In genomic region chr7:101216860-101217387, GRCh38 we compare ENCODE assay signal across 8 cellular contexts. TPM values are rescaled to one million over a fixed set of nuclear protein-coding genes. Genes with fewer than 3 reads are reported as not detected.
A peak's percentile ranks its signal among the peaks of the same experiment; 100 is the strongest.
DNase-seq lines count a peak whose midpoint lies in the region; ATAC-seq, FAIRE-seq and TF ChIP-seq lines count a peak whose summit lies in the region.

No MANE protein-coding gene starts in this region.

- no peaks in the 10 kb centered on the region for H3K27me3 Mint-ChIP-seq in astrocyte (ENCODE audit: low read depth, unreplicated experiment)

- no peak overlapping the region for H3K27ac Mint-ChIP-seq in astrocyte (ENCODE audit: unreplicated experiment)

- no peak for TF ChIP-seq POLR2A in testis (IDR thresholded peaks at IDR 0.05)

- H3K9me3 ChIP-seq in astrocyte (ENCODE audit: insufficient read depth, low read depth, low read length) (no peaks in the 10 kb centered on the region), testis (no peaks in the 10 kb centered on the region)

- peak overlapping the region; percentile 99 for H3K4me3 Mint-ChIP-seq in astrocyte (ENCODE audit: unreplicated experiment)

- H3K27ac ChIP-seq in astrocyte (ENCODE audit: low read depth, low read length) (peak overlapping the region; percentile 86), testis (peak overlapping the region; percentile 74 to 84)

- H3K79me2 ChIP-seq in astrocyte (ENCODE audit: insufficient read depth, low read length), result peaks cover 64% of the 10 kb centered on the region

- peak overlapping the region; percentile 84 for H3K9ac ChIP-seq in astrocyte (ENCODE audit: low read length)

- peaks cover 16% of the 10 kb centered on the region for H3K4me1 Mint-ChIP-seq in astrocyte (ENCODE audit: low read depth, unreplicated experiment)

- H3K27me3 ChIP-seq in astrocyte (ENCODE audit: insufficient read depth, low read length) (no peaks in the 10 kb centered on the region), testis (no peaks in the 10 kb centered on the region)

- H4K20me1 ChIP-seq in astrocyte (ENCODE audit: insufficient read depth, low read length), result peaks cover 45% of the 10 kb centered on the region

- peaks cover 10% of the 10 kb centered on the region for H3K36me3 Mint-ChIP-seq in astrocyte (ENCODE audit: low read depth, unreplicated experiment)

- TF ChIP-seq CTCF in AG10803 (conservative IDR thresholded peaks at IDR 0.05; ENCODE audit: low read length) (0 out of 2 replicates have a peak, but pooled peaks have one; percentile 3), astrocyte (IDR thresholded peaks at IDR 0.05; ENCODE audit: insufficient read depth, low read depth, low read length) (no peak), testis (IDR thresholded peaks at IDR 0.05) (peak in 1 of 3 experiments; percentile 13)

- H2AFZ ChIP-seq in astrocyte (ENCODE audit: low read depth, low read length), result peak overlapping the region; percentile 69

- 1 to 3% methylated on average over 5 to 12 of the region's 34 CpGs for WGBS in testis, 2 donors

- peak overlapping the region; percentile 76 for H3K4me3 ChIP-seq in AG10803 (ENCODE audit: low read length)
- peak overlapping the region; percentile 87 for H3K4me3 ChIP-seq in astrocyte (ENCODE audit: insufficient read depth, low read depth, low read length)
- peak overlapping the region; percentile 65 to 84 for H3K4me3 ChIP-seq in testis

- H3K4me1 ChIP-seq in astrocyte (ENCODE audit: insufficient read depth, low read length) (peaks cover 19% of the 10 kb centered on the region), testis (peaks cover 19% of the 10 kb centered on the region)

- ATAC-seq in GM19328 (IDR thresholded peaks at IDR 0.05; ENCODE audit: unreplicated experiment) (peak; percentile 12), HG03521 (IDR thresholded peaks at IDR 0.05; ENCODE audit: unreplicated experiment) (peak; percentile 17), left lobe of liver (peak; percentile 0), sciatic nerve (no peak)

- H3K36me3 ChIP-seq in astrocyte (ENCODE audit: insufficient read depth, low read length), result peaks cover 7% of the 10 kb centered on the region
- H3K36me3 ChIP-seq in testis (ENCODE audit: low read depth, missing control alignments), result no peaks in the 10 kb centered on the region

- H3K4me2 ChIP-seq in astrocyte (ENCODE audit: low read length), result peak overlapping the region; percentile 85

- intact Hi-C loops in testis (cut with DNase I; ENCODE audit: low total_unique reads), result no loop called here
- intact Hi-C loops in sciatic nerve (cut with DNase I), result no loop called here

- FAIRE-seq in astrocyte (lab: Jason Lieb, UNC), result no peak

- no peaks in the 10 kb centered on the region for H3K9me3 Mint-ChIP-seq in astrocyte (ENCODE audit: unreplicated experiment)

- DNase-seq in AG10803 (ENCODE audit: low read depth) (no peak), astrocyte (ENCODE audit: low read depth) (no peak), left lobe of liver (ENCODE audit: low spot score) (no peak), testis (no peak), sciatic nerve (ENCODE audit: low spot score) (no peak)
- DNase-seq in stimulated activated CD4-positive, alpha-beta T cell treated with anti-CD3 and anti-CD28 coated beads, Interleukin-12 subunit alpha, Interleukin-12 subunit beta, amount 100 ng/mL, for 4 hours, result no peak

RNA-seq across cellular contexts. Expression of gene PLOD3, which starts 0.5 kb away (rescaled TPM):
- total RNA-seq in astrocyte (161 and 164 TPM in 2 replicates), left lobe of liver (54.8 TPM), testis (10 to 100 TPM; 36.3 to 45.6 TPM), sciatic nerve (89.7 TPM)
- polyA plus RNA-seq in testis (ENCODE audit: insufficient read depth, low read depth, low replicate concordance), result 32.1 TPM

RNA-seq across cellular contexts. Expression of gene ZNHIT1, which starts 1.0 kb away (rescaled TPM):
- total RNA-seq in astrocyte (107 and 115 TPM in 2 replicates), left lobe of liver (115 TPM), testis (10 to 100 TPM; 57.8 to 58.4 TPM), sciatic nerve (44.3 TPM)
- polyA plus RNA-seq in testis (ENCODE audit: insufficient read depth, low read depth, low replicate concordance), result 48.3 TPM

RNA-seq across cellular contexts. Expression of gene MOGAT3, which starts 16.1 kb away (rescaled TPM):
- total RNA-seq in astrocyte (not detected in 2 replicates), left lobe of liver (12.0 TPM), testis (not detected), sciatic nerve (not detected)
- polyA plus RNA-seq in testis (ENCODE audit: insufficient read depth, low read depth, low replicate concordance), result not detected

RNA-seq across cellular contexts. Expression of gene CLDN15, which starts 20.7 kb away (rescaled TPM):
- total RNA-seq in astrocyte (8.7 and 10.0 TPM in 2 replicates), left lobe of liver (8.6 TPM), testis (10 to 100 TPM; 13.6 to 20.2 TPM), sciatic nerve (17.4 TPM)
- polyA plus RNA-seq in testis (ENCODE audit: insufficient read depth, low read depth, low replicate concordance), result 12.1 TPM

RNA-seq across cellular contexts. Expression of gene FIS1, which starts 28.0 kb away (rescaled TPM):
- 134 and 140 TPM in 2 replicates for total RNA-seq in astrocyte
- 131 TPM for total RNA-seq in left lobe of liver
- total RNA-seq in testis, result 100 to 1,000 TPM; 228 to 273 TPM
- polyA plus RNA-seq in testis (ENCODE audit: insufficient read depth, low read depth, low replicate concordance), result 233 TPM
- total RNA-seq in sciatic nerve, result 231 TPM

Comparison
In these comparisons a context has a peak if more than half of its experiments do, and no peak if none do; other contexts are left out.
1. RNA of gene MOGAT3, which starts 16.1 kb away (total RNA-seq): 12.0 TPM in left lobe of liver (single experiment); not detected in astrocyte, not detected in testis and not detected in sciatic nerve (single experiment); every median in the first group is over 10 times any median in the second.
2. Peak in every context shown above with its lines, with median percentiles within 50 percentile points of each other: H3K4me3 ChIP-seq.